ENCODE assay signal across 9 cellular contexts in the genomic region with DNA sequence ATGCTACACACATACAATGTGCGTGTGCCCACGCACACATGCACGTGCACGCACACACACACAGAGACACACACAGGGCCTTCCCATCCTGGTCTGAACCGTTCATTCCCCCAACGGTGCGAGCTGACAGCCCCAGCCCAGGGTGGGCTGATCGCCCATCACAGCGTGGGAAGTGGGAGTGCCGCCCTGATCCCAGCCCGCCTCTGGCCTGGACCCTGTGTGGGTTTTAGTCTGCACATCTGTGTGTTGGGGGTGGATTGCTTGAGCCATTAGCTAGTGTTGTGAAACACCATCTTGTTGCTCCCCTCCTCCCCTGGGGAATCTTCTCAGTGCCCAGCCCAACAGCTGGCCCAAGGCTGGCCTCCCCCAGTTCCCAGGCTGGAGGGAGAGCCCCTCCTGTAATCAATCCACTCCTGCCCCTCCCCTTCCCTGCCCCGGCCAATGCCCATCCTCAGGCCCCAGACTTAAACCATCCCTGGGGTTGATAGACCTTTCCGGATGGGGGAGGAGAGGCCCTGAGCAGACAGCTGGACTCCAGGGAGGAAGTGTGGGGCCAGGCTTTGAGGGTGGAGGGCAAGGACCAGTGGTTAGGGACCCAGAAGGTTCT. TPM values are rescaled to one million over a fixed set of nuclear protein-coding genes. Genes with fewer than 3 reads are reported as not detected.
DNase-seq lines count a peak whose midpoint lies in the region; ATAC-seq and TF ChIP-seq lines count a peak whose summit lies in the region.
"Had no signal": no experiment of that assay in that cellular context is flagged by ENCODE, and none has a peak within 500 bp of the region (broad histone marks: within the 10 kb centered on the region; RNA-seq: fewer than 3 reads in every experiment).

No MANE protein-coding gene starts in this region.

- ATAC-seq in GM18867 (IDR thresholded peaks at IDR 0.05; ENCODE audit: unreplicated experiment) (no peak), GM21367 (IDR thresholded peaks at IDR 0.05; ENCODE audit: unreplicated experiment) (no peak)

- H3K79me1 ChIP-seq in H9 (ENCODE audit: insufficient read depth, low read depth, low read length, poor library complexity, severe bottlenecking) (no peaks in the 10 kb centered on the region), mesenchymal stem cell (replicated peaks; ENCODE audit: low read length, poor library complexity, severe bottlenecking) (no peaks in the 10 kb centered on the region)

- H3K4me2 ChIP-seq in H9 (ENCODE audit: insufficient read depth, insufficient read length, low read length) (no peak overlapping the region), mesenchymal stem cell (ENCODE audit: low read length, poor library complexity, severe bottlenecking) (no peak overlapping the region)

- H3K27me3 Mint-ChIP-seq in H9 (ENCODE audit: low read depth) = no peaks in the 10 kb centered on the region; the same call in 1 of the 2 replicates

- no peak overlapping the region for H2BK20ac ChIP-seq in H9 (ENCODE audit: low read depth, low read length, poor library complexity, severe bottlenecking)

- H2BK5ac ChIP-seq in H9 (ENCODE audit: insufficient read length, low read length) (no peak overlapping the region), mesenchymal stem cell (ENCODE audit: low read depth, low read length, poor library complexity, severe bottlenecking) (no peak overlapping the region)

- no peak overlapping the region for H4K91ac ChIP-seq in H9 (ENCODE audit: insufficient read length, low read depth, low read length)
- no peak overlapping the region for H4K91ac ChIP-seq in mesenchymal stem cell (ENCODE audit: low read length)

- H4K8ac ChIP-seq in H9 (replicated peaks; ENCODE audit: insufficient read length, low read depth, low read length) (no peak overlapping the region), mesenchymal stem cell (ENCODE audit: low read length) (peak overlapping the region; percentile 67)

- H3K23me2 ChIP-seq in H9 (ENCODE audit: insufficient read length, low read depth, low read length, poor library complexity, severe bottlenecking) = no peaks in the 10 kb centered on the region

- H3K79me2 ChIP-seq in H9 (ENCODE audit: insufficient read depth, low read length) = no peaks in the 10 kb centered on the region

- no peaks in the 10 kb centered on the region for H3K36me3 Mint-ChIP-seq in H9 (ENCODE audit: insufficient read depth in 1 of 3, low read depth in 3 of 3)

- no peak overlapping the region for H3T11ph ChIP-seq in H9 (ENCODE audit: low read length)

- no peaks in the 10 kb centered on the region for H3K36me3 ChIP-seq in mesenchymal stem cell (ENCODE audit: control insufficient read depth in 1 of 2, insufficient read depth in 2 of 2, low read depth in 1 of 2, low read length in 2 of 2)

- H3K23ac ChIP-seq in H9 (ENCODE audit: insufficient read length, low read depth, low read length) = no peak overlapping the region
- no peak overlapping the region for H3K23ac ChIP-seq in mesenchymal stem cell (ENCODE audit: low read length in 2 of 2)

- no peak overlapping the region for H3K4ac ChIP-seq in H9 (ENCODE audit: low read depth, low read length)
- H3K4ac ChIP-seq in mesenchymal stem cell (ENCODE audit: low read depth in 1 of 2, low read length in 2 of 2) = no peak overlapping the region

- DNase-seq in AG04450 (ENCODE audit: low read depth, low spot score) (peak; percentile 32), H9 (peak; percentile 28), dedifferentiated amniotic fluid mesenchymal stem cell (ENCODE audit: extremely low spot score) (peak; percentile 24), mesenchymal stem cell (peak; percentile 62), HK-2 (ENCODE audit: unreplicated experiment) (no peak)
- DNase-seq in stimulated activated CD8-positive, alpha-beta memory T cell treated with anti-CD3 and anti-CD28 coated beads, Interleukin-4, amount 100 ng/mL, for 48 hours = no peak
- DNase-seq: occipital lobe had no signal

- H3K27ac Mint-ChIP-seq in H9 = no peak overlapping the region; a peak in 1 of 7 replicates

- no peak overlapping the region for H2AK5ac ChIP-seq in H9 (ENCODE audit: insufficient read length, low read length)
- no peak overlapping the region for H2AK5ac ChIP-seq in mesenchymal stem cell (ENCODE audit: low read length, severe bottlenecking)

- H2AFZ ChIP-seq in H9 (ENCODE audit: low read length) = no peak overlapping the region
- H2AFZ ChIP-seq in mesenchymal stem cell (ENCODE audit: low read depth, low read length) = no peak overlapping the region

- no peaks in the 10 kb centered on the region for H3K9me3 ChIP-seq in AG04450 (ENCODE audit: control insufficient read depth, insufficient read depth, low read length)
- H3K9me3 ChIP-seq in H9 (ENCODE audit: control insufficient read depth, low read depth, low read length) = no peaks in the 10 kb centered on the region
- H3K9me3 ChIP-seq in mesenchymal stem cell (ENCODE audit: control insufficient read depth, low read length) = no peaks in the 10 kb centered on the region

- H3K18ac ChIP-seq in H9 (ENCODE audit: insufficient read length, low read depth, low read length) (no peak overlapping the region), mesenchymal stem cell (ENCODE audit: low read depth in 1 of 2, low read length in 2 of 2) (peak overlapping the region; percentile 14 to 41)

- H3K4me3 ChIP-seq in AG04450 (ENCODE audit: low read depth, low read length) = no peak overlapping the region
- H3K4me3 ChIP-seq in mesenchymal stem cell (ENCODE audit: insufficient read depth in 1 of 2, low read depth in 1 of 2, low read length in 2 of 2) = no peak overlapping the region

- H3K4me1 Mint-ChIP-seq in H9 = peaks cover 14 to 22% of the 10 kb centered on the region in 2 experiments

- H3K4me3 Mint-ChIP-seq in H9 = no peak overlapping the region

- H3K27me3 ChIP-seq in AG04450 (ENCODE audit: control insufficient read depth, insufficient read depth, low read length) = peaks cover 20% of the 10 kb centered on the region
- no peaks in the 10 kb centered on the region for H3K27me3 ChIP-seq in H9 (ENCODE audit: insufficient read depth, low read length)
- H3K27me3 ChIP-seq in mesenchymal stem cell (ENCODE audit: control insufficient read depth in 1 of 2, insufficient read depth in 1 of 2, low read length in 2 of 2) = peaks cover 10 to 26% of the 10 kb centered on the region in 2 experiments

- no peaks in the 10 kb centered on the region for H3K9me3 Mint-ChIP-seq in H9

- H3K9ac ChIP-seq in H9 (ENCODE audit: extremely low read depth, insufficient read length, low read length) = no peak overlapping the region
- H3K9ac ChIP-seq in mesenchymal stem cell (ENCODE audit: low read length) = no peak overlapping the region

- no peak overlapping the region for H4K5ac ChIP-seq in H9 (ENCODE audit: insufficient read length, low read depth, low read length)

- TF ChIP-seq CTCF in AG04450 (IDR thresholded peaks at IDR 0.05; ENCODE audit: low read depth, low read length) (no peak), H9 (conservative IDR thresholded peaks at IDR 0.05) (no peak)

- H2BK12ac ChIP-seq in H9 (ENCODE audit: insufficient read length, low read depth, low read length) (no peak overlapping the region), mesenchymal stem cell (ENCODE audit: low read length in 2 of 2) (peak overlapping the region in 1 of 2 experiments; percentile 49)

- H3K27ac ChIP-seq in AG04450 (ENCODE audit: low read depth, low read length) (no peak overlapping the region), H9 (ENCODE audit: insufficient read length, low read depth, low read length) (no peak overlapping the region), mesenchymal stem cell (ENCODE audit: low read length, poor library complexity, severe bottlenecking) (no peak overlapping the region)

- no peaks in the 10 kb centered on the region for H4K20me1 ChIP-seq in H9 (ENCODE audit: control insufficient read depth, insufficient read depth, insufficient read length)

- CTCF ChIA-PET in AG04450 (lab: Charles Lee) = interaction anchor here (0.7 to 2.9 kb wide), 3 partner anchors 8 to 25 kb away, joined by 3 to 10 read pairs (median 3); no protein-coding TSS in a partner anchor

- no peak overlapping the region for H3K56ac ChIP-seq in H9 (ENCODE audit: insufficient read length, low read depth, low read length)

- no CpG with 5 or more reads among the region's 13 CpGs for WGBS in H9 (ENCODE audit: extremely low coverage, insufficient read length, low lambda C conversion rate)
- WGBS in mesenchymal stem cell = 96% methylated on average over 12 of the region's 13 CpGs

- H2BK120ac ChIP-seq in H9 (ENCODE audit: low read depth, low read length, poor library complexity, severe bottlenecking) = no peak overlapping the region
- no peak overlapping the region for H2BK120ac ChIP-seq in mesenchymal stem cell (ENCODE audit: low read depth, low read length)

- POLR2A ChIA-PET in AG04450 (lab: Yijun Ruan, JAX) = no interaction called here

- no peak overlapping the region for H2BK15ac ChIP-seq in H9 (ENCODE audit: low read depth, low read length)
- H2BK15ac ChIP-seq in mesenchymal stem cell (ENCODE audit: low read depth, poor library complexity, severe bottlenecking) = peak overlapping the region; percentile 44

- H3K4me1 ChIP-seq in H9 (ENCODE audit: insufficient read depth, low read length) (no peaks in the 10 kb centered on the region), mesenchymal stem cell (ENCODE audit: control insufficient read depth, insufficient read depth, low read depth, low read length) (peaks cover 2% of the 10 kb centered on the region)

- H3K14ac ChIP-seq in H9 (ENCODE audit: insufficient read depth, low read length) = no peak overlapping the region; the same call in 1 of the 2 replicates
- peak overlapping the region in 1 of 2 experiments; percentile 1 for H3K14ac ChIP-seq in mesenchymal stem cell (ENCODE audit: low read length in 2 of 2)

RNA-seq across cellular contexts. Expression of a gene that starts 8.3 kb away (rescaled TPM):
- 0.02 TPM in 1 of 2 replicates, not detected in the other for polyA plus RNA-seq in AG04450 (2011; rRNA removed)
- 0.28 TPM in 1 of 2 replicates, not detected in the other for polyA minus RNA-seq in AG04450 (2011; rRNA and poly(A)+ RNA removed)
- 1.7 and 2.4 TPM in 2 replicates for total RNA-seq in H9 (2021)
- 0.08 TPM for polyA plus RNA-seq in mesenchymal stem cell (2013, experiment 1 of 2)
- 0.05 TPM for polyA plus RNA-seq in mesenchymal stem cell (2013, experiment 2 of 2)

RNA-seq across cellular contexts. Expression of a gene that starts 17.2 kb away (rescaled TPM):
- 1.7 and 1.9 TPM in 2 replicates for polyA plus RNA-seq in AG04450 (2011; rRNA removed)
- polyA minus RNA-seq in AG04450 (2011; rRNA and poly(A)+ RNA removed) = 1.4 and 2.0 TPM in 2 replicates
- total RNA-seq in H9 (2021) = 5.6 and 7.7 TPM in 2 replicates
- 0.86 TPM for polyA plus RNA-seq in mesenchymal stem cell (2013, experiment 1 of 2)
- polyA plus RNA-seq in mesenchymal stem cell (2013, experiment 2 of 2) = 0.79 TPM
- total RNA-seq: occipital lobe had no signal

RNA-seq across cellular contexts. Expression of a gene that starts 18.8 kb away (rescaled TPM):
- 71.0 and 73.0 TPM in 2 replicates for polyA plus RNA-seq in AG04450 (2011; rRNA removed)
- 104 and 115 TPM in 2 replicates for polyA minus RNA-seq in AG04450 (2011; rRNA and poly(A)+ RNA removed)
- 99.0 and 104 TPM in 2 replicates for total RNA-seq in H9 (2021)
- polyA plus RNA-seq in mesenchymal stem cell (2013, experiment 1 of 2) = 55.5 TPM
- 49.9 TPM for polyA plus RNA-seq in mesenchymal stem cell (2013, experiment 2 of 2)

RNA-seq across cellular contexts. Expression of a gene that starts 26.1 kb away (rescaled TPM):
- 1.8 and 2.6 TPM in 2 replicates for polyA plus RNA-seq in AG04450 (2011; rRNA removed)
- 1.1 and 3.6 TPM in 2 replicates for polyA minus RNA-seq in AG04450 (2011; rRNA and poly(A)+ RNA removed)
- 9.4 and 9.9 TPM in 2 replicates for total RNA-seq in H9 (2021)
- polyA plus RNA-seq in mesenchymal stem cell (2013, experiment 1 of 2) = 5.6 TPM
- 5.8 TPM for polyA plus RNA-seq in mesenchymal stem cell (2013, experiment 2 of 2)

RNA-seq across cellular contexts. Expression of a gene that starts 26.8 kb away (rescaled TPM):
- polyA plus RNA-seq in AG04450 (2011; rRNA removed) = 44.1 and 48.7 TPM in 2 replicates
- 53.3 and 60.1 TPM in 2 replicates for polyA minus RNA-seq in AG04450 (2011; rRNA and poly(A)+ RNA removed)
- total RNA-seq in H9 (2021) = 79.6 and 84.1 TPM in 2 replicates
- polyA plus RNA-seq in mesenchymal stem cell (2013, experiment 1 of 2) = 40.0 TPM
- polyA plus RNA-seq in mesenchymal stem cell (2013, experiment 2 of 2) = 38.7 TPM

Comparison
In these comparisons a context has a peak if more than half of its experiments do, and no peak if none do; other contexts are left out.
1. DNase-seq: peak in AG04450 (single experiment), H9 (single experiment), dedifferentiated amniotic fluid mesenchymal stem cell (single experiment) and mesenchymal stem cell (single experiment); none in stimulated activated CD8-positive, alpha-beta memory T cell treated with anti-CD3 and anti-CD28 coated beads, Interleukin-4, amount 100 ng/mL, for 48 hours (single experiment) and HK-2 (single experiment).